ENCODE assay signal across 12 cellular contexts in genomic region chr9:126420643-126421564, GRCh38.
DNase-seq lines count a peak whose midpoint lies in the region; ATAC-seq, FAIRE-seq and TF ChIP-seq lines count a peak whose summit lies in the region.
"Had no signal": no experiment of that assay in that cellular context is flagged by ENCODE, and none has a peak within 500 bp of the region (broad histone marks: within the 10 kb centered on the region; RNA-seq: fewer than 3 reads in every experiment).

No MANE protein-coding gene starts in this region.

- peaks cover 7% of the 10 kb centered on the region for H3K4me1 Mint-ChIP-seq in HFFc6 (ENCODE audit: low read depth)
- H3K4me1 Mint-ChIP-seq in osteocyte (ENCODE audit: unreplicated experiment) = peaks cover 14% of the 10 kb centered on the region
- peaks cover 23 to 24% of the 10 kb centered on the region in 2 donors for H3K4me1 Mint-ChIP-seq in immature natural killer cell

- TF ChIP-seq POLR2A in breast epithelium (IDR thresholded peaks at IDR 0.05) = no peak

- no peaks in the 10 kb centered on the region for H3K9me3 Mint-ChIP-seq in HFFc6
- no peaks in the 10 kb centered on the region for H3K9me3 Mint-ChIP-seq in osteocyte (ENCODE audit: unreplicated experiment)
- no peaks in the 10 kb centered on the region for H3K9me3 Mint-ChIP-seq in immature natural killer cell
- H3K9me3 Mint-ChIP-seq: naive thymus-derived CD4-positive, alpha-beta T cell had no signal

- H3K9ac ChIP-seq in kidney (ENCODE audit: low read length in 2 of 2) = no peak overlapping the region

- H3K27ac Mint-ChIP-seq in HFFc6 = no peak overlapping the region
- H3K27ac Mint-ChIP-seq in osteocyte (ENCODE audit: unreplicated experiment) = peak overlapping the region; percentile 35
- no peak overlapping the region for H3K27ac Mint-ChIP-seq in immature natural killer cell

- TF ChIP-seq CTCF in HFFc6 (IDR thresholded peaks at IDR 0.05) (no peak), breast epithelium (IDR thresholded peaks at IDR 0.05) (no peak), osteocyte (IDR thresholded peaks at IDR 0.05) (no peak), kidney (IDR thresholded peaks at IDR 0.05; ENCODE audit: borderline replicate concordance, extremely low read depth, insufficient read depth) (no peak)

- no peaks in the 10 kb centered on the region for H3K4me1 ChIP-seq in breast epithelium
- no peaks in the 10 kb centered on the region for H3K4me1 ChIP-seq in kidney (ENCODE audit: control insufficient read depth in 1 of 2, insufficient read depth in 1 of 2, low read depth in 1 of 2, low read length in 2 of 2)
- H3K4me1 ChIP-seq: ascending aorta had no signal

- H3K27me3 Mint-ChIP-seq in HFFc6 (ENCODE audit: insufficient read depth) (peaks cover 2% of the 10 kb centered on the region), osteocyte (ENCODE audit: unreplicated experiment) (no peaks in the 10 kb centered on the region), immature natural killer cell (ENCODE audit: low read depth in 3 of 3) (peaks cover 3 to 11% (median 5%) of the 10 kb centered on the region in 3 donors)

- H3K36me3 ChIP-seq in breast epithelium = no peaks in the 10 kb centered on the region
- H3K36me3 ChIP-seq in kidney (ENCODE audit: control insufficient read depth in 1 of 2, insufficient read depth in 2 of 2, low read length in 2 of 2) = peaks cover 4 to 5% of the 10 kb centered on the region in 2 donors

- H3K4me3 ChIP-seq in breast epithelium = no peak overlapping the region
- H3K4me3 ChIP-seq in kidney (ENCODE audit: low read length in 2 of 2) = no peak overlapping the region
- H3K4me3 ChIP-seq: ascending aorta had no signal

- DNase-seq in HFFc6 = peak; percentile 43
- DNase-seq in NCI-H2227 treated with DMSO at 0.1 percent for 48 hours (lab: John Stamatoyannopoulos, UW) = peak; percentile 16
- DNase-seq in breast epithelium (ENCODE audit: low spot score in 2 of 2) = no peak
- no peak for DNase-seq in osteocyte (ENCODE audit: extremely low spot score, unreplicated experiment)
- no peak for DNase-seq in NCI-H187 treated with DMSO at 0.1 percent for 48 hours (lab: John Stamatoyannopoulos, UW)
- no peak for DNase-seq in Right ventricle myocardium inferior (ENCODE audit: missing footprints)
- DNase-seq in immature natural killer cell = no peak
- no peak for DNase-seq in kidney
- DNase-seq: activated CD4-positive, alpha-beta T cell treated with anti-CD3 and anti-CD28 coated beads for 48 hours; naive thymus-derived CD4-positive, alpha-beta T cell; stimulated activated CD4-positive, alpha-beta T cell treated with anti-CD3 and anti-CD28 coated beads, Interleukin-4, amount 100 ng/mL, for 1 hour had no signal

- no peak for ATAC-seq in Right ventricle myocardium inferior
- ATAC-seq: naive thymus-derived CD4-positive, alpha-beta T cell had no signal

- H3K27me3 ChIP-seq in breast epithelium = no peaks in the 10 kb centered on the region
- H3K27me3 ChIP-seq: ascending aorta had no signal

- peak overlapping the region; percentile 67 to 72 for H3K27ac ChIP-seq in breast epithelium
- H3K27ac ChIP-seq in kidney (ENCODE audit: low read depth in 2 of 2, low read length in 2 of 2) = no peak overlapping the region
- H3K27ac ChIP-seq: ascending aorta had no signal

- no peak for FAIRE-seq in kidney (lab: Jason Lieb, UNC)

- H3K4me3 Mint-ChIP-seq in HFFc6 = no peak overlapping the region
- no peak overlapping the region for H3K4me3 Mint-ChIP-seq in osteocyte (ENCODE audit: unreplicated experiment)
- peak overlapping the region in 1 of 5 donors; percentile 17 for H3K4me3 Mint-ChIP-seq in immature natural killer cell
- H3K4me3 Mint-ChIP-seq: naive thymus-derived CD4-positive, alpha-beta T cell had no signal

- intact Hi-C loops in breast epithelium (cut with DNase I; ENCODE audit: low total_unique reads) = no loop called here
- intact Hi-C loops in Right ventricle myocardium inferior (cut with DNase I) = no loop called here
- intact Hi-C loops in kidney (cut with DNase I) = no loop called here

- H3K9me3 ChIP-seq in breast epithelium = no peaks in the 10 kb centered on the region
- no peaks in the 10 kb centered on the region for H3K9me3 ChIP-seq in kidney (ENCODE audit: control insufficient read depth in 1 of 2, low read length in 2 of 2)
- H3K9me3 ChIP-seq: ascending aorta had no signal

- H3K36me3 Mint-ChIP-seq in HFFc6 (ENCODE audit: low read depth) (no peaks in the 10 kb centered on the region; the same call in 1 of the 2 replicates), osteocyte (ENCODE audit: unreplicated experiment) (peaks cover 20% of the 10 kb centered on the region), immature natural killer cell (peaks cover 0 to 5% (median 0%) of the 10 kb centered on the region in 3 donors)

Comparison
In these comparisons a context has a peak if more than half of its experiments do, and no peak if none do; other contexts are left out.
1. DNase-seq: peak in HFFc6 (single experiment) and NCI-H2227 treated with DMSO at 0.1 percent for 48 hours (single experiment); none in breast epithelium (0 of 2), osteocyte (single experiment), NCI-H187 treated with DMSO at 0.1 percent for 48 hours (single experiment), Right ventricle myocardium inferior (single experiment), immature natural killer cell (0 of 3) and kidney (single experiment).
2. H3K27ac ChIP-seq: peak in breast epithelium (2 of 2); none in kidney (0 of 2).